Comparison of ENCODE assay signal across 8 cellular contexts in the genomic region with DNA sequence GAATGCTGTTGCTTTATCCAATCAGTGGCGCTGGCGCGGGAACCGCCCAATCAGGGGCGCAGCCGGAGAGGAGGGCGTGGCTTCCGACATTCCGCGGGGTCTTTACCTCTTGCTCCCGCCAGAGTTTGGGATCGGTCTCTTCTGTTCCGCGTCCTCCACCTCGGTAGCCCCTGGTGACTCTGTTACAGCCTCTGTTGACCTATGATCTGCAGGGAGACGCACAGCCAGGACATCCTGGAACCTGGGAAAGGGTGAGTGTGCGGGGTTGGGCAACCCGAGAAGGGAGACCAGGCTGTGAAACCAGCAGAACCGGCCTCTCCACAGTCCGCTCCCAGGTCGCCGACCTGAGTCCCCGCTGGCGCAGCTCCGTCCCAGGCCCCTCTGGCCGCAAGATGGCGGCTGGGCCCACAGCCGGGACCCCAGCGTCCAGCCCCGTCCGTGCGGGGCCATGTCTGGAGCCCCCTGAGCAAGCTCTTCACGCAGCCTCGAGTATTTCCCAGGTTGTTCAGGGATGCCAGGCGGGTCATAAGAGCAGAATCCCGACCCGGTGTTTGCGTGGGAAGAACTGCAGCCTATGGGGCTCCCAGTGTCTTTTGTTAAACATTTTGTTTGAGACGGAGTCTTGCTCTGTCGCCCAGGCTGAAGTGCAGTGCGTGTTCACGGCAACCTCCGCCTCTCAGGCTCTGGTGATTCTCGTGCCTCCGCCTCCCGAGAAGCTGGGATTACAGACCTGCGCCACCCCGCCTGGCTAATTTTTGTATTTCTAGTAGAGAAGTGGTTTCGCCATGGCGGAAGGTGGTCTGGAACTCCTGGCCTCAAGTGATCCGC.
DNase-seq lines count a peak whose midpoint lies in the region; ATAC-seq and TF ChIP-seq lines count a peak whose summit lies in the region.

No MANE protein-coding gene starts in this region.

- no peaks in the 10 kb centered on the region for H3K27me3 ChIP-seq in muscle layer of colon (ENCODE audit: control insufficient read depth in 1 of 2, insufficient read depth in 2 of 2, low read length in 2 of 2)
- no peaks in the 10 kb centered on the region for H3K27me3 ChIP-seq in WERI-Rb-1 (ENCODE audit: insufficient read depth, low read depth, severe bottlenecking)

- no peak overlapping the region for H3K27ac ChIP-seq in muscle layer of colon (ENCODE audit: low read depth, low read length)
- H3K27ac ChIP-seq in WERI-Rb-1 = no peak overlapping the region

- peak overlapping the region; percentile 51 to 88 for H3K4me3 ChIP-seq in muscle layer of colon (ENCODE audit: low read depth in 1 of 2, low read length in 2 of 2)
- no peak overlapping the region for H3K4me3 ChIP-seq in WERI-Rb-1 (ENCODE audit: low read depth, low read length)

- DNase-seq in DMS114 treated with DMSO at 0.1 percent for 48 hours (lab: John Stamatoyannopoulos, UW; ENCODE audit: unreplicated experiment) = peak; percentile 87
- DNase-seq in NCI-H345 (lab: John Stamatoyannopoulos, UW) = peak; percentile 88
- peak; percentile 86 for DNase-seq in activated T-cell treated with anti-CD3 and anti-CD28 coated beads, Interleukin-2, amount 50 U/mL, for 1 hour
- DNase-seq in erythroblast (lab: John Stamatoyannopoulos, UW) = peak; percentile 77 to 78
- DNase-seq in stimulated activated CD8-positive, alpha-beta memory T cell treated with anti-CD3 and anti-CD28 coated beads, Interleukin-4, amount 100 ng/mL, for 4 hours (ENCODE audit: low read depth in 2 of 2, low spot score in 1 of 2) = peak; percentile 64 to 68
- DNase-seq in WERI-Rb-1 = no peak

- TF ChIP-seq CTCF in WERI-Rb-1 (IDR thresholded peaks at IDR 0.05; ENCODE audit: low read depth, low read length) = no peak

- H3K36me3 ChIP-seq in muscle layer of colon (ENCODE audit: insufficient read depth, low read length) = no peaks in the 10 kb centered on the region
- H3K36me3 ChIP-seq in WERI-Rb-1 = peaks cover 4% of the 10 kb centered on the region

- no peak for TF ChIP-seq POLR2A in erythroblast (IDR thresholded peaks at IDR 0.05; ENCODE audit: low read length)

- peak; percentile 67 for ATAC-seq in GM21786 (IDR thresholded peaks at IDR 0.05; ENCODE audit: unreplicated experiment)

- H3K9me3 ChIP-seq in muscle layer of colon (ENCODE audit: low read length) (no peaks in the 10 kb centered on the region), WERI-Rb-1 (ENCODE audit: severe bottlenecking) (no peaks in the 10 kb centered on the region)

- H3K4me1 ChIP-seq in muscle layer of colon (ENCODE audit: insufficient read depth, low read length) = no peaks in the 10 kb centered on the region

- peak overlapping the region; percentile 39 for H3K9ac ChIP-seq in muscle layer of colon (ENCODE audit: low read length)
